Comparison of ENCODE assay signal across 27 cellular contexts in the genomic region with DNA sequence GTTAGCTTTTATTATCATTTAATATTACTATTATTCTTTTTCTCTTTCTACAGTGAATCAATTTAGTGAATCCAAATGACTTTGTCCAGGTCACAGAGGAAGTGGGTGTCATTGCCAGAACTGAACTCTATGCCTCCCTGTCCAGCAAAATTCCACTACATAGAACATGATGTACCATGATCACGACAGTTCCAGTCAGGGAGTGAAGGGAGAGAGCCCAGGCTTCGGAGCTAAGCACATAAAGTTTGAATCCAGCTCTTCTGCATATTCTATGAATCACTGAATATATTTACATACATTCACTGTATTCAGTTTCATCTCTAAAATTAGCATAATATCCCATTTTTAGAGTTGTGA. TPM values are rescaled to one million over a fixed set of nuclear protein-coding genes. Genes with fewer than 3 reads are reported as not detected.
"Had no signal": no experiment of that assay in that cellular context is flagged by ENCODE, and none has a peak within 500 bp of the region (broad histone marks: within the 10 kb centered on the region; RNA-seq: fewer than 3 reads in every experiment).

No MANE protein-coding gene starts in this region.

- ATAC-seq: effector memory CD8-positive, alpha-beta T cell; left lung; natural killer cell; sciatic nerve; stimulated activated naive CD8-positive, alpha-beta T cell treated with anti-CD3 and anti-CD28 coated beads, Interleukin-15, amount 100 ng/mL, for 72 hours had no signal

- H3K27me3 ChIP-seq: esophagus squamous epithelium, left lung, pancreas, thyroid gland had no signal

- H3K9me3 ChIP-seq: esophagus squamous epithelium, left lung, pancreas, thyroid gland had no signal

- H3K36me3 ChIP-seq: esophagus squamous epithelium, left lung, pancreas, thyroid gland had no signal

- H3K27ac ChIP-seq: esophagus squamous epithelium, left lung, thyroid gland had no signal

- H3K4me1 ChIP-seq: esophagus squamous epithelium, left lung, thyroid gland had no signal

- DNase-seq: cortex of kidney; effector memory CD8-positive, alpha-beta T cell; erythroblast; esophagus squamous epithelium; foreskin melanocyte; glutamatergic neuron; left lung; natural killer cell; occipital lobe; pancreas; retina; stimulated activated CD4-positive, alpha-beta T cell treated with anti-CD3 and anti-CD28 coated beads, Interleukin-12 subunit alpha, Interleukin-12 subunit beta, amount 100 ng/mL, for 4 hours; stimulated activated CD4-positive, alpha-beta T cell treated with anti-CD3 and anti-CD28 coated beads, Interleukin-1b, Interleukin-23, amount 100 ng/mL, for 48 hours; stimulated activated CD4-positive, alpha-beta T cell treated with anti-CD3 and anti-CD28 coated beads, Interleukin-4, amount 100 ng/mL, for 1 hour; stimulated activated CD8-positive, alpha-beta memory T cell treated with anti-CD3 and anti-CD28 coated beads, Interleukin-4, amount 100 ng/mL, for 48 hours; stimulated activated naive CD4-positive, alpha-beta T cell; stimulated activated naive CD8-positive, alpha-beta T cell treated with anti-CD3 and anti-CD28 coated beads, Interleukin-15, amount 100 ng/mL, for 72 hours; thyroid gland had no signal

- H3K4me3 ChIP-seq: esophagus squamous epithelium, left lung, lung, pancreas, smooth muscle cell, thyroid gland had no signal

RNA-seq across cellular contexts. Expression of a gene that starts 17.4 kb away (rescaled TPM):
- total RNA-seq: dermis microvascular lymphatic vessel endothelial cell, mononuclear cell, natural killer cell, posterior vena cava, pulmonary artery endothelial cell, smooth muscle cell had no signal
- polyA plus RNA-seq: neural cell, urinary bladder had no signal
